9 cellular contexts compared by ENCODE assay signal in genomic region chr1:153670257-153670858, GRCh38. TPM values are rescaled to one million over a fixed set of nuclear protein-coding genes. Genes with fewer than 3 reads are reported as not detected.
A peak's percentile ranks its signal among the peaks of the same experiment; 100 is the strongest.
DNase-seq lines count a peak whose midpoint lies in the region; ATAC-seq, FAIRE-seq and TF ChIP-seq lines count a peak whose summit lies in the region.
"Had no signal": no experiment of that assay in that cellular context is flagged by ENCODE, and none has a peak within 500 bp of the region (broad histone marks: within the 10 kb centered on the region; RNA-seq: fewer than 3 reads in every experiment).

No MANE protein-coding gene starts in this region.

- H3K79me2 ChIP-seq in GM23338 (replicated peaks; ENCODE audit: insufficient read depth) (peaks cover 34% of the 10 kb centered on the region), astrocyte (ENCODE audit: insufficient read depth, low read length) (peaks cover 43% of the 10 kb centered on the region), HepG2 (ENCODE audit: insufficient read depth, low read length) (peaks cover 33% of the 10 kb centered on the region)

- FAIRE-seq in A549 (lab: Jason Lieb, UNC) (no peak), astrocyte (lab: Jason Lieb, UNC) (no peak), HepG2 (lab: Jason Lieb, UNC) (no peak), D721Med (lab: Jason Lieb, UNC) (no peak)

- peak; percentile 27 to 52 for ATAC-seq in A549
- no peak; the same call in 1 of the 3 replicates for ATAC-seq in GM23338
- no peak; the same call in 2 of the 3 replicates for ATAC-seq in HepG2
- ATAC-seq in activated CD4-positive, CD25-positive, alpha-beta regulatory T cell treated with anti-CD3 and anti-CD28 coated beads, Interleukin-2, amount 50 U/mL, for 24 hours = no peak

- TF ChIP-seq EP300 in A549 (IDR thresholded peaks at IDR 0.05) (no peak), HepG2 (IDR thresholded peaks at IDR 0.05; ENCODE audit: low read depth in 2 of 2, low read length in 2 of 2) (no peak), HepG2 (CRISPR knock-in tag; IDR thresholded peaks at IDR 0.05; ENCODE audit: borderline replicate concordance) (no peak)

- H3K4me1 Mint-ChIP-seq in GM23338 (peaks cover 12% of the 10 kb centered on the region; the same call in 2 of the 3 replicates), astrocyte (ENCODE audit: low read depth, unreplicated experiment) (peaks cover 11% of the 10 kb centered on the region), endothelial cell (ENCODE audit: unreplicated experiment) (peaks cover 18% of the 10 kb centered on the region)

- H3K27ac Mint-ChIP-seq in GM23338 = no peak overlapping the region
- H3K27ac Mint-ChIP-seq in astrocyte (ENCODE audit: unreplicated experiment) = no peak overlapping the region
- no peak overlapping the region for H3K27ac Mint-ChIP-seq in endothelial cell (ENCODE audit: unreplicated experiment)

- H4K20me1 ChIP-seq in GM23338 (replicated peaks; ENCODE audit: insufficient read depth) (peaks cover 8% of the 10 kb centered on the region), astrocyte (ENCODE audit: insufficient read depth, low read length) (peaks cover 39% of the 10 kb centered on the region), HepG2 (ENCODE audit: insufficient read depth, low read length) (no peaks in the 10 kb centered on the region)

- H3K36me3 Mint-ChIP-seq in GM23338 (ENCODE audit: low read depth) = peaks cover 51% of the 10 kb centered on the region
- H3K36me3 Mint-ChIP-seq in astrocyte (ENCODE audit: low read depth, unreplicated experiment) = peaks cover 11% of the 10 kb centered on the region
- H3K36me3 Mint-ChIP-seq in endothelial cell (ENCODE audit: low read depth, unreplicated experiment) = peaks cover 29% of the 10 kb centered on the region

- intact Hi-C loops in HepG2 (cut with micrococcal nuclease; ENCODE audit: unreplicated experiment) = loop anchor here (5.0 kb wide), 2 partner anchors 38 to 57 kb away; partner anchors contain the start of genes CHTOP and INTS3

- TF ChIP-seq CTCF in A549 (IDR thresholded peaks at IDR 0.05) (no peak), GM23338 (conservative IDR thresholded peaks at IDR 0.05; ENCODE audit: low read depth in 2 of 2) (no peak), astrocyte (IDR thresholded peaks at IDR 0.05; ENCODE audit: insufficient read depth, low read depth, low read length) (no peak), HepG2 (CRISPR knock-in tag; IDR thresholded peaks at IDR 0.05) (no peak), endothelial cell (IDR thresholded peaks at IDR 0.05; ENCODE audit: unreplicated experiment) (no peak), D721Med (IDR thresholded peaks at IDR 0.05; ENCODE audit: insufficient read depth, missing control alignments) (no peak)

- H3K36me3 ChIP-seq in GM23338 (ENCODE audit: insufficient read depth) (peaks cover 43% of the 10 kb centered on the region), astrocyte (ENCODE audit: insufficient read depth, low read length) (peaks cover 35% of the 10 kb centered on the region), HepG2 (replicated peaks in 1 of 2; ENCODE audit: control insufficient read depth in 1 of 2, insufficient read depth in 2 of 2, low read length in 2 of 2) (peaks cover 18 to 38% of the 10 kb centered on the region in 2 experiments)

- TF ChIP-seq RAD21 in A549 (conservative IDR thresholded peaks at IDR 0.05 in 1 of 2, IDR thresholded peaks at IDR 0.05 in 1 of 2) (no peak), HepG2 (CRISPR knock-in tag; IDR thresholded peaks at IDR 0.05) (no peak)

- TF ChIP-seq POLR2A in A549 (IDR thresholded peaks at IDR 0.05; ENCODE audit: low read length) (no peak), HepG2 (IDR thresholded peaks at IDR 0.05; ENCODE audit: insufficient read depth in 1 of 2, low read depth in 2 of 2, low read length in 2 of 2) (no peak)

- H3K4me3 Mint-ChIP-seq in GM23338 = no peak overlapping the region
- H3K4me3 Mint-ChIP-seq in astrocyte (ENCODE audit: unreplicated experiment) = no peak overlapping the region
- no peak overlapping the region for H3K4me3 Mint-ChIP-seq in endothelial cell (ENCODE audit: unreplicated experiment)

- peaks cover 43% of the 10 kb centered on the region for H3F3A ChIP-seq in GM23338 (replicated peaks; ENCODE audit: low read depth)

- H3K27ac ChIP-seq in A549 (peak overlapping the region; percentile 82 to 90), GM23338 (ENCODE audit: low read depth) (peak overlapping the region; percentile 65; the same call in 1 of the 2 replicates), astrocyte (ENCODE audit: low read depth, low read length) (peak overlapping the region; percentile 91), HepG2 (ENCODE audit: extremely low read length, insufficient read depth, low read length) (peak overlapping the region; percentile 78)

- H3K9me3 ChIP-seq in A549 (no peaks in the 10 kb centered on the region), astrocyte (ENCODE audit: insufficient read depth, low read depth, low read length) (no peaks in the 10 kb centered on the region), HepG2 (ENCODE audit: low read length) (no peaks in the 10 kb centered on the region)

- POLR2A ChIA-PET in A549 (lab: Yijun Ruan, JAX) (interaction anchor here (1.6 kb wide), 1 partner anchor 11 kb away, joined by 4 read pairs; no protein-coding TSS in a partner anchor), HepG2 (lab: Yijun Ruan, JAX) (interaction anchor here (2.1 kb wide), 1 partner anchor 36 kb away, joined by 9 read pairs; the partner anchor contains the start of gene CHTOP)

- H3K4me1 ChIP-seq in A549 (peaks cover 10% of the 10 kb centered on the region), GM23338 (ENCODE audit: insufficient read depth) (peaks cover 4% of the 10 kb centered on the region; the same call in 1 of the 2 replicates), astrocyte (ENCODE audit: insufficient read depth, low read length) (peaks cover 17% of the 10 kb centered on the region), HepG2 (ENCODE audit: insufficient read depth, low read length) (peaks cover 29% of the 10 kb centered on the region)

- H2AFZ ChIP-seq in GM23338 = no peak overlapping the region
- peak overlapping the region; percentile 38 for H2AFZ ChIP-seq in astrocyte (ENCODE audit: low read depth, low read length)
- no peak overlapping the region for H2AFZ ChIP-seq in HepG2 (ENCODE audit: low read length)

- WGBS in A549 (ENCODE audit: missing lambda C conversion rate) = under 1% methylated on average over 21 of the region's 22 CpGs
- WGBS in HepG2 (ENCODE audit: low lambda C conversion rate) = 1% methylated on average over 20 of the region's 22 CpGs

- no peaks in the 10 kb centered on the region; the same call in 2 of the 3 replicates for H3K9me3 Mint-ChIP-seq in GM23338
- no peaks in the 10 kb centered on the region for H3K9me3 Mint-ChIP-seq in astrocyte (ENCODE audit: unreplicated experiment)
- no peaks in the 10 kb centered on the region for H3K9me3 Mint-ChIP-seq in endothelial cell (ENCODE audit: unreplicated experiment)

- H3K27me3 Mint-ChIP-seq in GM23338 (ENCODE audit: insufficient read depth, low read depth, poor library complexity) (peaks cover 8% of the 10 kb centered on the region), astrocyte (ENCODE audit: low read depth, unreplicated experiment) (no peaks in the 10 kb centered on the region), endothelial cell (ENCODE audit: unreplicated experiment) (peaks cover 8% of the 10 kb centered on the region)

- H3K9ac ChIP-seq in astrocyte (ENCODE audit: low read length) (peak overlapping the region; percentile 97), HepG2 (ENCODE audit: insufficient read depth, low read depth, low read length) (peak overlapping the region; percentile 96)

- in situ Hi-C loops in HepG2 (cut with HindIII; ENCODE audit: extremely low pct_ligation_motif_present, low pct_unique_long_range_greater_than_20kb) = no loop called here

- peak overlapping the region; percentile 97 for H3K4me2 ChIP-seq in A549
- peak overlapping the region; percentile 91 for H3K4me2 ChIP-seq in GM23338
- peak overlapping the region; percentile 97 for H3K4me2 ChIP-seq in astrocyte (ENCODE audit: low read length)
- peak overlapping the region; percentile 81 for H3K4me2 ChIP-seq in HepG2 (ENCODE audit: low read depth, low read length)

- no peaks in the 10 kb centered on the region for H3K9me2 ChIP-seq in GM23338 (ENCODE audit: insufficient read depth)

- DNase-seq in A549 (ENCODE audit: low read depth in 1 of 2, low spot score in 1 of 2) = no peak
- no peak for DNase-seq in GM23338 (ENCODE audit: low spot score)
- DNase-seq in astrocyte (ENCODE audit: low read depth) = no peak
- no peak for DNase-seq in HepG2 (ENCODE audit: low spot score)
- no peak for DNase-seq in GDM1 (lab: John Stamatoyannopoulos, UW)
- no peak for DNase-seq in endothelial cell (ENCODE audit: low spot score)
- DNase-seq in D721Med (ENCODE audit: insufficient read length, low spot score) = no peak

- H3K27me3 ChIP-seq in GM23338 (ENCODE audit: insufficient read depth) (no peaks in the 10 kb centered on the region), astrocyte (ENCODE audit: insufficient read depth, low read length) (no peaks in the 10 kb centered on the region), HepG2 (ENCODE audit: control insufficient read depth in 1 of 2, insufficient read depth in 2 of 2, low read length in 2 of 2) (no peaks in the 10 kb centered on the region; a peak in 1 of 5 replicates)

- TSS peak; percentile 88 for BruUV-seq in HepG2 (replicated peaks; lab: Mats Ljungman, UMichigan)

- CTCF ChIA-PET in A549 (lab: Yijun Ruan, JAX) = interaction anchor here (1.1 to 2.7 kb wide), 4 partner anchors 43 to 316 kb away, joined by 3 to 10 read pairs (median 4); partner anchors contain the start of genes RAB13 and S100A13
- CTCF ChIA-PET in HepG2 (lab: Yijun Ruan, JAX; ENCODE audit: low intra/inter-chr PET ratio, low total read pairs) = no interaction called here

- H3K4me3 ChIP-seq in A549 (peak overlapping the region; percentile 78), GM23338 (peak overlapping the region; percentile 97), astrocyte (ENCODE audit: insufficient read depth, low read depth, low read length) (peak overlapping the region; percentile 94), HepG2 (replicated peaks in 1 of 3; ENCODE audit: insufficient read depth in 1 of 3, low read depth in 2 of 3, low read length in 3 of 3) (peak overlapping the region; percentile 65 to 83 (median 83))

RNA-seq across cellular contexts. Expression of gene ILF2, which starts 0.4 kb away (rescaled TPM):
- polyA plus RNA-seq in A549 (2011; rRNA removed) (285 and 339 TPM in 2 replicates), A549 (2017; fragmentation: RNase III; extraction: RNeasy Plus Mini Kit Qiagen cat#74134 plus additional on column Dnase treatment) (245 to 257 TPM (median 249 TPM) in 3 replicates), GM23338 (2016; fragmentation: Nextera tagmentation; extraction: Ambion mirVana) (204 and 214 TPM in 2 replicates), HepG2 (2011; rRNA removed) (206 and 292 TPM in 2 replicates)
- polyA plus RNA-seq in A549 (2012; cell fraction: cytosol; rRNA removed) = 249 and 261 TPM in 2 replicates
- 135 and 172 TPM in 2 replicates for polyA plus RNA-seq in A549 (2012; cell fraction: nucleus; rRNA removed)
- 222 and 228 TPM in 2 replicates for polyA minus RNA-seq in A549 (2011; rRNA and poly(A)+ RNA removed)
- 314 and 337 TPM in 2 replicates for total RNA-seq in GM23338 (2014; rRNA removed; shearing (Covaris generic))
- total RNA-seq in astrocyte (176 and 185 TPM in 2 replicates), HepG2 (2016; rRNA removed; fragmentation: Illumina TruSeq; extraction: Trizol) (366 and 491 TPM in 2 replicates), endothelial cell (ENCODE audit: unreplicated experiment) (216 TPM)
- total RNA-seq in HepG2 (2016; cell fraction: cytosol; rRNA removed; fragmentation: Illumina TruSeq; extraction: Trizol; ENCODE audit: low read depth) = 146 and 174 TPM in 2 replicates
- total RNA-seq in HepG2 (2016; cell fraction: insoluble cytoplasmic fraction; rRNA removed; fragmentation: Illumina TruSeq; extraction: Trizol) = 359 and 502 TPM in 2 replicates
- total RNA-seq in HepG2 (2016; cell fraction: membrane; rRNA removed; fragmentation: Illumina TruSeq; extraction: Trizol) = 204 and 223 TPM in 2 replicates
- 153 and 156 TPM in 2 replicates for total RNA-seq in HepG2 (2016; cell fraction: nucleus; rRNA removed; fragmentation: Illumina TruSeq; extraction: Trizol)
- polyA plus RNA-seq in HepG2 (2011; cell fraction: cytosol; rRNA removed) = 210 and 226 TPM in 2 replicates
- polyA plus RNA-seq in HepG2 (2011; cell fraction: nucleus; rRNA removed) = 112 and 130 TPM in 2 replicates
- polyA plus RNA-seq in HepG2 (2012) = 167 and 197 TPM in 2 replicates
- polyA plus RNA-seq in HepG2 (2016; cell fraction: cytosol; fragmentation: Illumina TruSeq; extraction: Trizol; ENCODE audit: low read depth) = 110 and 126 TPM in 2 replicates
- polyA plus RNA-seq in HepG2 (2016; cell fraction: insoluble cytoplasmic fraction; fragmentation: Illumina TruSeq; extraction: Trizol; ENCODE audit: low read depth) = 421 and 450 TPM in 2 replicates
- 135 and 147 TPM in 2 replicates for polyA plus RNA-seq in HepG2 (2016; cell fraction: membrane; fragmentation: Illumina TruSeq; extraction: Trizol; ENCODE audit: low read depth)
- polyA plus RNA-seq in HepG2 (2016; cell fraction: nucleus; fragmentation: Illumina TruSeq; extraction: Trizol; ENCODE audit: insufficient read depth, low read depth) = 209 and 219 TPM in 2 replicates
- 261 and 433 TPM in 2 replicates for polyA minus RNA-seq in HepG2 (2011; rRNA and poly(A)+ RNA removed; ENCODE audit: low replicate concordance)
- 119 and 120 TPM in 2 replicates for polyA minus RNA-seq in HepG2 (2011; cell fraction: cytosol; rRNA and poly(A)+ RNA removed)
- 73.5 and 81.7 TPM in 2 replicates for polyA minus RNA-seq in HepG2 (2011; cell fraction: nucleus; rRNA and poly(A)+ RNA removed)

RNA-seq across cellular contexts. Expression of gene NPR1, which starts 8.1 kb away (rescaled TPM):
- 0.34 and 0.39 TPM in 2 replicates for polyA plus RNA-seq in A549 (2011; rRNA removed)
- 0.41 and 0.61 TPM in 2 replicates for polyA plus RNA-seq in A549 (2012; cell fraction: cytosol; rRNA removed)
- 1.5 and 1.6 TPM in 2 replicates for polyA plus RNA-seq in A549 (2012; cell fraction: nucleus; rRNA removed)
- 0.96 to 1.9 TPM (median 1.7 TPM) in 3 replicates for polyA plus RNA-seq in A549 (2017; fragmentation: RNase III; extraction: RNeasy Plus Mini Kit Qiagen cat#74134 plus additional on column Dnase treatment)
- polyA minus RNA-seq in A549 (2011; rRNA and poly(A)+ RNA removed) = 0.44 and 0.74 TPM in 2 replicates
- 8.5 and 9.0 TPM in 2 replicates for total RNA-seq in GM23338 (2014; rRNA removed; shearing (Covaris generic))
- polyA plus RNA-seq in GM23338 (2016; fragmentation: Nextera tagmentation; extraction: Ambion mirVana) = 3.3 and 3.7 TPM in 2 replicates
- total RNA-seq in astrocyte = 0.07 and 0.11 TPM in 2 replicates
- total RNA-seq in HepG2 (2016; rRNA removed; fragmentation: Illumina TruSeq; extraction: Trizol) = not detected in 2 replicates
- total RNA-seq in HepG2 (2016; cell fraction: cytosol; rRNA removed; fragmentation: Illumina TruSeq; extraction: Trizol; ENCODE audit: low read depth) = not detected in 2 replicates
- total RNA-seq in HepG2 (2016; cell fraction: insoluble cytoplasmic fraction; rRNA removed; fragmentation: Illumina TruSeq; extraction: Trizol) = not detected in 2 replicates
- not detected in 2 replicates for total RNA-seq in HepG2 (2016; cell fraction: membrane; rRNA removed; fragmentation: Illumina TruSeq; extraction: Trizol)
- total RNA-seq in HepG2 (2016; cell fraction: nucleus; rRNA removed; fragmentation: Illumina TruSeq; extraction: Trizol) = not detected in 2 replicates
- not detected in 2 replicates for polyA plus RNA-seq in HepG2 (2011; rRNA removed)
- 0.07 TPM in 1 of 2 replicates, not detected in the other for polyA plus RNA-seq in HepG2 (2011; cell fraction: cytosol; rRNA removed)
- polyA plus RNA-seq in HepG2 (2011; cell fraction: nucleus; rRNA removed) = not detected in 2 replicates
- not detected in 2 replicates for polyA plus RNA-seq in HepG2 (2012)
- not detected in 2 replicates for polyA plus RNA-seq in HepG2 (2016; cell fraction: cytosol; fragmentation: Illumina TruSeq; extraction: Trizol; ENCODE audit: low read depth)
- polyA plus RNA-seq in HepG2 (2016; cell fraction: insoluble cytoplasmic fraction; fragmentation: Illumina TruSeq; extraction: Trizol; ENCODE audit: low read depth) = not detected in 2 replicates
- polyA plus RNA-seq in HepG2 (2016; cell fraction: membrane; fragmentation: Illumina TruSeq; extraction: Trizol; ENCODE audit: low read depth) = not detected in 2 replicates
- polyA plus RNA-seq in HepG2 (2016; cell fraction: nucleus; fragmentation: Illumina TruSeq; extraction: Trizol; ENCODE audit: insufficient read depth, low read depth) = not detected in 2 replicates
- polyA minus RNA-seq in HepG2 (2011; rRNA and poly(A)+ RNA removed; ENCODE audit: low replicate concordance) = 106 TPM in 1 of 2 replicates, not detected in the other
- 0.10 and 0.26 TPM in 2 replicates for polyA minus RNA-seq in HepG2 (2011; cell fraction: cytosol; rRNA and poly(A)+ RNA removed)
- 0.13 TPM in 1 of 2 replicates, not detected in the other for polyA minus RNA-seq in HepG2 (2011; cell fraction: nucleus; rRNA and poly(A)+ RNA removed)
- total RNA-seq in endothelial cell (ENCODE audit: unreplicated experiment) = 57.1 TPM

RNA-seq across cellular contexts. Expression of gene SNAPIN, which starts 11.9 kb away (rescaled TPM):
- 70.1 and 71.4 TPM in 2 replicates for polyA plus RNA-seq in A549 (2011; rRNA removed)
- 48.9 and 54.9 TPM in 2 replicates for polyA plus RNA-seq in A549 (2012; cell fraction: cytosol; rRNA removed)
- polyA plus RNA-seq in A549 (2012; cell fraction: nucleus; rRNA removed) = 20.5 and 29.9 TPM in 2 replicates
- 46.6 to 52.6 TPM (median 50.5 TPM) in 3 replicates for polyA plus RNA-seq in A549 (2017; fragmentation: RNase III; extraction: RNeasy Plus Mini Kit Qiagen cat#74134 plus additional on column Dnase treatment)
- 26.3 and 27.6 TPM in 2 replicates for polyA minus RNA-seq in A549 (2011; rRNA and poly(A)+ RNA removed)
- total RNA-seq in GM23338 (2014; rRNA removed; shearing (Covaris generic)) = 25.6 and 28.1 TPM in 2 replicates
- polyA plus RNA-seq in GM23338 (2016; fragmentation: Nextera tagmentation; extraction: Ambion mirVana) = 43.7 and 48.5 TPM in 2 replicates
- 27.4 and 31.3 TPM in 2 replicates for total RNA-seq in astrocyte
- total RNA-seq in HepG2 (2016; rRNA removed; fragmentation: Illumina TruSeq; extraction: Trizol) = 25.7 and 34.3 TPM in 2 replicates
- 17.2 and 21.6 TPM in 2 replicates for total RNA-seq in HepG2 (2016; cell fraction: cytosol; rRNA removed; fragmentation: Illumina TruSeq; extraction: Trizol; ENCODE audit: low read depth)
- total RNA-seq in HepG2 (2016; cell fraction: insoluble cytoplasmic fraction; rRNA removed; fragmentation: Illumina TruSeq; extraction: Trizol) = 28.1 and 34.1 TPM in 2 replicates
- total RNA-seq in HepG2 (2016; cell fraction: membrane; rRNA removed; fragmentation: Illumina TruSeq; extraction: Trizol) = 27.9 and 30.7 TPM in 2 replicates
- 11.1 and 12.2 TPM in 2 replicates for total RNA-seq in HepG2 (2016; cell fraction: nucleus; rRNA removed; fragmentation: Illumina TruSeq; extraction: Trizol)
- 21.7 and 23.9 TPM in 2 replicates for polyA plus RNA-seq in HepG2 (2011; rRNA removed)
- 23.2 and 25.5 TPM in 2 replicates for polyA plus RNA-seq in HepG2 (2011; cell fraction: cytosol; rRNA removed)
- 11.8 and 17.6 TPM in 2 replicates for polyA plus RNA-seq in HepG2 (2011; cell fraction: nucleus; rRNA removed)
- 11.7 and 15.3 TPM in 2 replicates for polyA plus RNA-seq in HepG2 (2012)
- 20.4 and 22.1 TPM in 2 replicates for polyA plus RNA-seq in HepG2 (2016; cell fraction: cytosol; fragmentation: Illumina TruSeq; extraction: Trizol; ENCODE audit: low read depth)
- 31.0 and 31.2 TPM in 2 replicates for polyA plus RNA-seq in HepG2 (2016; cell fraction: insoluble cytoplasmic fraction; fragmentation: Illumina TruSeq; extraction: Trizol; ENCODE audit: low read depth)
- polyA plus RNA-seq in HepG2 (2016; cell fraction: membrane; fragmentation: Illumina TruSeq; extraction: Trizol; ENCODE audit: low read depth) = 23.6 and 28.1 TPM in 2 replicates
- polyA plus RNA-seq in HepG2 (2016; cell fraction: nucleus; fragmentation: Illumina TruSeq; extraction: Trizol; ENCODE audit: insufficient read depth, low read depth) = 20.7 and 21.7 TPM in 2 replicates
- polyA minus RNA-seq in HepG2 (2011; rRNA and poly(A)+ RNA removed; ENCODE audit: low replicate concordance) = 7.3 and 37.6 TPM in 2 replicates
- 7.2 and 8.8 TPM in 2 replicates for polyA minus RNA-seq in HepG2 (2011; cell fraction: cytosol; rRNA and poly(A)+ RNA removed)
- 4.5 and 9.3 TPM in 2 replicates for polyA minus RNA-seq in HepG2 (2011; cell fraction: nucleus; rRNA and poly(A)+ RNA removed)
- 23.6 TPM for total RNA-seq in endothelial cell (ENCODE audit: unreplicated experiment)

RNA-seq across cellular contexts. Expression of gene CHTOP, which starts 36.5 kb away (rescaled TPM):
- 81.6 and 98.1 TPM in 2 replicates for polyA plus RNA-seq in A549 (2011; rRNA removed)
- 59.1 and 75.5 TPM in 2 replicates for polyA plus RNA-seq in A549 (2012; cell fraction: cytosol; rRNA removed)
- 64.3 and 83.5 TPM in 2 replicates for polyA plus RNA-seq in A549 (2012; cell fraction: nucleus; rRNA removed)
- polyA plus RNA-seq in A549 (2017; fragmentation: RNase III; extraction: RNeasy Plus Mini Kit Qiagen cat#74134 plus additional on column Dnase treatment) = 76.1 to 87.8 TPM (median 79.2 TPM) in 3 replicates
- 45.5 and 48.5 TPM in 2 replicates for polyA minus RNA-seq in A549 (2011; rRNA and poly(A)+ RNA removed)
- 68.9 and 73.4 TPM in 2 replicates for total RNA-seq in GM23338 (2014; rRNA removed; shearing (Covaris generic))
- polyA plus RNA-seq in GM23338 (2016; fragmentation: Nextera tagmentation; extraction: Ambion mirVana) = 86.6 and 97.8 TPM in 2 replicates
- total RNA-seq in astrocyte = 46.7 and 56.4 TPM in 2 replicates
- total RNA-seq in HepG2 (2016; rRNA removed; fragmentation: Illumina TruSeq; extraction: Trizol) = 35.4 and 38.0 TPM in 2 replicates
- total RNA-seq in HepG2 (2016; cell fraction: cytosol; rRNA removed; fragmentation: Illumina TruSeq; extraction: Trizol; ENCODE audit: low read depth) = 14.3 and 17.0 TPM in 2 replicates
- total RNA-seq in HepG2 (2016; cell fraction: insoluble cytoplasmic fraction; rRNA removed; fragmentation: Illumina TruSeq; extraction: Trizol) = 34.0 and 41.6 TPM in 2 replicates
- 24.6 and 26.6 TPM in 2 replicates for total RNA-seq in HepG2 (2016; cell fraction: membrane; rRNA removed; fragmentation: Illumina TruSeq; extraction: Trizol)
- 60.5 and 67.4 TPM in 2 replicates for total RNA-seq in HepG2 (2016; cell fraction: nucleus; rRNA removed; fragmentation: Illumina TruSeq; extraction: Trizol)
- 47.1 and 51.9 TPM in 2 replicates for polyA plus RNA-seq in HepG2 (2011; rRNA removed)
- polyA plus RNA-seq in HepG2 (2011; cell fraction: cytosol; rRNA removed) = 33.6 and 37.2 TPM in 2 replicates
- 57.8 and 64.5 TPM in 2 replicates for polyA plus RNA-seq in HepG2 (2011; cell fraction: nucleus; rRNA removed)
- 40.9 and 49.6 TPM in 2 replicates for polyA plus RNA-seq in HepG2 (2012)
- polyA plus RNA-seq in HepG2 (2016; cell fraction: cytosol; fragmentation: Illumina TruSeq; extraction: Trizol; ENCODE audit: low read depth) = 11.0 and 11.5 TPM in 2 replicates
- polyA plus RNA-seq in HepG2 (2016; cell fraction: insoluble cytoplasmic fraction; fragmentation: Illumina TruSeq; extraction: Trizol; ENCODE audit: low read depth) = 59.9 and 65.3 TPM in 2 replicates
- polyA plus RNA-seq in HepG2 (2016; cell fraction: membrane; fragmentation: Illumina TruSeq; extraction: Trizol; ENCODE audit: low read depth) = 17.8 and 18.3 TPM in 2 replicates
- polyA plus RNA-seq in HepG2 (2016; cell fraction: nucleus; fragmentation: Illumina TruSeq; extraction: Trizol; ENCODE audit: insufficient read depth, low read depth) = 108 TPM in 2 replicates
- 34.2 and 56.3 TPM in 2 replicates for polyA minus RNA-seq in HepG2 (2011; rRNA and poly(A)+ RNA removed; ENCODE audit: low replicate concordance)
- polyA minus RNA-seq in HepG2 (2011; cell fraction: cytosol; rRNA and poly(A)+ RNA removed) = 16.0 and 16.8 TPM in 2 replicates
- polyA minus RNA-seq in HepG2 (2011; cell fraction: nucleus; rRNA and poly(A)+ RNA removed) = 134 and 152 TPM in 2 replicates
- total RNA-seq in endothelial cell (ENCODE audit: unreplicated experiment) = 59.3 TPM

RNA-seq across cellular contexts. Expression of gene S100A1, which starts 42.1 kb away (rescaled TPM):
- polyA plus RNA-seq in A549 (2011; rRNA removed) (0.52 and 0.59 TPM in 2 replicates), A549 (2017; fragmentation: RNase III; extraction: RNeasy Plus Mini Kit Qiagen cat#74134 plus additional on column Dnase treatment) (0.67 to 0.97 TPM (median 0.88 TPM) in 3 replicates), GM23338 (2016; fragmentation: Nextera tagmentation; extraction: Ambion mirVana) (0.13 TPM in 1 of 2 replicates, not detected in the other), HepG2 (2011; rRNA removed) (238 and 251 TPM in 2 replicates)
- polyA plus RNA-seq in A549 (2012; cell fraction: cytosol; rRNA removed) = 1.1 and 1.4 TPM in 2 replicates
- 0.22 and 0.41 TPM in 2 replicates for polyA plus RNA-seq in A549 (2012; cell fraction: nucleus; rRNA removed)
- polyA minus RNA-seq in A549 (2011; rRNA and poly(A)+ RNA removed) = not detected in 2 replicates
- total RNA-seq in GM23338 (2014; rRNA removed; shearing (Covaris generic)) = 0.66 TPM in 1 of 2 replicates, not detected in the other
- total RNA-seq in astrocyte (1.7 and 4.1 TPM in 2 replicates), HepG2 (2016; rRNA removed; fragmentation: Illumina TruSeq; extraction: Trizol) (120 and 151 TPM in 2 replicates), endothelial cell (ENCODE audit: unreplicated experiment) (not detected)
- 28.0 and 35.5 TPM in 2 replicates for total RNA-seq in HepG2 (2016; cell fraction: cytosol; rRNA removed; fragmentation: Illumina TruSeq; extraction: Trizol; ENCODE audit: low read depth)
- total RNA-seq in HepG2 (2016; cell fraction: insoluble cytoplasmic fraction; rRNA removed; fragmentation: Illumina TruSeq; extraction: Trizol) = 119 and 133 TPM in 2 replicates
- 48.1 and 56.1 TPM in 2 replicates for total RNA-seq in HepG2 (2016; cell fraction: membrane; rRNA removed; fragmentation: Illumina TruSeq; extraction: Trizol)
- 54.6 and 59.6 TPM in 2 replicates for total RNA-seq in HepG2 (2016; cell fraction: nucleus; rRNA removed; fragmentation: Illumina TruSeq; extraction: Trizol)
- 339 and 395 TPM in 2 replicates for polyA plus RNA-seq in HepG2 (2011; cell fraction: cytosol; rRNA removed)
- polyA plus RNA-seq in HepG2 (2011; cell fraction: nucleus; rRNA removed) = 68.2 and 87.5 TPM in 2 replicates
- polyA plus RNA-seq in HepG2 (2012) = 109 and 178 TPM in 2 replicates
- polyA plus RNA-seq in HepG2 (2016; cell fraction: cytosol; fragmentation: Illumina TruSeq; extraction: Trizol; ENCODE audit: low read depth) = 100 and 132 TPM in 2 replicates
- 381 and 401 TPM in 2 replicates for polyA plus RNA-seq in HepG2 (2016; cell fraction: insoluble cytoplasmic fraction; fragmentation: Illumina TruSeq; extraction: Trizol; ENCODE audit: low read depth)
- 143 and 156 TPM in 2 replicates for polyA plus RNA-seq in HepG2 (2016; cell fraction: membrane; fragmentation: Illumina TruSeq; extraction: Trizol; ENCODE audit: low read depth)
- polyA plus RNA-seq in HepG2 (2016; cell fraction: nucleus; fragmentation: Illumina TruSeq; extraction: Trizol; ENCODE audit: insufficient read depth, low read depth) = 222 and 236 TPM in 2 replicates
- polyA minus RNA-seq in HepG2 (2011; rRNA and poly(A)+ RNA removed; ENCODE audit: low replicate concordance) = 3.5 and 272 TPM in 2 replicates
- 102 and 128 TPM in 2 replicates for polyA minus RNA-seq in HepG2 (2011; cell fraction: cytosol; rRNA and poly(A)+ RNA removed)
- polyA minus RNA-seq in HepG2 (2011; cell fraction: nucleus; rRNA and poly(A)+ RNA removed) = 35.0 and 41.2 TPM in 2 replicates
- total RNA-seq: dermis microvascular lymphatic vessel endothelial cell had no signal

Comparison
In these comparisons a context has a peak if more than half of its experiments do, and no peak if none do; other contexts are left out.
1. ATAC-seq: peak in A549 (2 of 2); none in GM23338 (single experiment), HepG2 (single experiment) and activated CD4-positive, CD25-positive, alpha-beta regulatory T cell treated with anti-CD3 and anti-CD28 coated beads, Interleukin-2, amount 50 U/mL, for 24 hours (0 of 2).
2. Of the 38 proteins assayed by ChIP-seq in both HepG2 and A549: peak only in HepG2: none; only in A549: KDM5A; in both: none; in neither: 37.
3. Peak in every context shown above with its lines, with median percentiles within 50 percentile points of each other: H3K27ac ChIP-seq, H3K4me2 ChIP-seq and H3K4me3 ChIP-seq.